Comparison of ENCODE assay signal across 12 cellular contexts in genomic region chr10:99548041-99548530, GRCh38. TPM values are rescaled to one million over a fixed set of nuclear protein-coding genes. Genes with fewer than 3 reads are reported as not detected.
DNase-seq lines count a peak whose midpoint lies in the region; ATAC-seq and TF ChIP-seq lines count a peak whose summit lies in the region.
"Had no signal": no experiment of that assay in that cellular context is flagged by ENCODE, and none has a peak within 500 bp of the region (broad histone marks: within the 10 kb centered on the region; RNA-seq: fewer than 3 reads in every experiment).

No MANE protein-coding gene starts in this region.

- H3K9me3 Mint-ChIP-seq in activated CD8-positive, alpha-beta T cell treated with anti-CD3 and anti-CD28 coated beads for 36 hours = no peaks in the 10 kb centered on the region
- no peaks in the 10 kb centered on the region for H3K9me3 Mint-ChIP-seq in activated CD8-positive, alpha-beta T cell treated with anti-CD3 and anti-CD28 coated beads, Interleukin-2, amount 10 ng/mL, durations not matched to agents 7 days and 5 days (ENCODE audit: insufficient read depth)
- H3K9me3 Mint-ChIP-seq in stimulated activated memory B cell treated with anti-CD40 and anti-IgM and Interleukin-4, amounts not matched to agents 10 μg/mL and 1 μg/mL and 100 μg/mL, for 72 hours = no peaks in the 10 kb centered on the region
- H3K9me3 Mint-ChIP-seq: activated naive CD4-positive, alpha-beta T cell treated with anti-CD3 and anti-CD28 coated beads, Interleukin-2, amount 50 U/mL, for 24 hours; IgD-negative memory B cell; stimulated activated naive CD8-positive, alpha-beta T cell treated with anti-CD3 and anti-CD28 coated beads, Interleukin-15, Interleukin-2, amounts not matched to agents 100 ng/mL and 50 ng/mL, for 24 hours had no signal

- CTCF ChIA-PET in activated CD8-positive, alpha-beta T cell treated with anti-CD3 and anti-CD28 coated beads for 36 hours (lab: Charles Lee) = interaction anchor here (0.7 to 4.3 kb wide), 6 partner anchors 11 to 155 kb away, joined by 3 to 28 read pairs (median 4); no protein-coding TSS in a partner anchor
- CTCF ChIA-PET in activated CD8-positive, alpha-beta T cell treated with anti-CD3 and anti-CD28 coated beads, Interleukin-2, amount 10 ng/mL, durations not matched to agents 7 days and 5 days (lab: Charles Lee) = interaction anchor here (0.9 to 1.6 kb wide), 3 partner anchors 11 to 112 kb away, joined by 3 to 8 read pairs (median 4); no protein-coding TSS in a partner anchor

- intact Hi-C loops in activated CD8-positive, alpha-beta T cell treated with anti-CD3 and anti-CD28 coated beads for 36 hours (cut with micrococcal nuclease) = no loop called here
- intact Hi-C loops in posterior vena cava (cut with DNase I) = no loop called here
- intact Hi-C loops in posterior cingulate gyrus (cut with DNase I) = no loop called here

- H3K4me3 Mint-ChIP-seq in activated CD8-positive, alpha-beta T cell treated with anti-CD3 and anti-CD28 coated beads for 36 hours = no peak overlapping the region
- H3K4me3 Mint-ChIP-seq in activated CD8-positive, alpha-beta T cell treated with anti-CD3 and anti-CD28 coated beads, Interleukin-2, amount 10 ng/mL, durations not matched to agents 7 days and 5 days = no peak overlapping the region
- H3K4me3 Mint-ChIP-seq in stimulated activated memory B cell treated with anti-CD40 and anti-IgM and Interleukin-4, amounts not matched to agents 10 μg/mL and 1 μg/mL and 100 μg/mL, for 72 hours = no peak overlapping the region
- H3K4me3 Mint-ChIP-seq: activated naive CD4-positive, alpha-beta T cell treated with anti-CD3 and anti-CD28 coated beads, Interleukin-2, amount 50 U/mL, for 24 hours; IgD-negative memory B cell; stimulated activated naive CD8-positive, alpha-beta T cell treated with anti-CD3 and anti-CD28 coated beads, Interleukin-15, Interleukin-2, amounts not matched to agents 100 ng/mL and 50 ng/mL, for 24 hours had no signal

- TF ChIP-seq CTCF in activated CD8-positive, alpha-beta T cell treated with anti-CD3 and anti-CD28 coated beads for 36 hours (IDR thresholded peaks at IDR 0.05) = peak; percentile 21
- peak; percentile 31; the same call in 1 of the 2 replicates for TF ChIP-seq CTCF in LNCAP (IDR thresholded peaks at IDR 0.05)

- POLR2A ChIA-PET in activated CD8-positive, alpha-beta T cell treated with anti-CD3 and anti-CD28 coated beads for 36 hours (lab: Charles Lee) = no interaction called here
- POLR2A ChIA-PET in activated CD8-positive, alpha-beta T cell treated with anti-CD3 and anti-CD28 coated beads, Interleukin-2, amount 10 ng/mL, durations not matched to agents 7 days and 5 days (lab: Charles Lee) = no interaction called here

- peak; percentile 65 for ATAC-seq in activated CD8-positive, alpha-beta T cell treated with anti-CD3 and anti-CD28 coated beads for 36 hours
- ATAC-seq in activated CD8-positive, alpha-beta T cell treated with anti-CD3 and anti-CD28 coated beads, Interleukin-2, amount 10 ng/mL, durations not matched to agents 7 days and 5 days = no peak
- peak; percentile 70 for ATAC-seq in stimulated activated memory B cell treated with anti-CD40 and anti-IgM and Interleukin-4, amounts not matched to agents 10 μg/mL and 1 μg/mL and 100 μg/mL, for 72 hours

- peaks cover 47% of the 10 kb centered on the region for H3K27me3 Mint-ChIP-seq in activated CD8-positive, alpha-beta T cell treated with anti-CD3 and anti-CD28 coated beads for 36 hours
- H3K27me3 Mint-ChIP-seq in activated CD8-positive, alpha-beta T cell treated with anti-CD3 and anti-CD28 coated beads, Interleukin-2, amount 10 ng/mL, durations not matched to agents 7 days and 5 days (ENCODE audit: low read depth) = peaks cover 72% of the 10 kb centered on the region
- H3K27me3 Mint-ChIP-seq in stimulated activated memory B cell treated with anti-CD40 and anti-IgM and Interleukin-4, amounts not matched to agents 10 μg/mL and 1 μg/mL and 100 μg/mL, for 72 hours = peaks cover 60% of the 10 kb centered on the region

- peak; percentile 41 for DNase-seq in activated CD8-positive, alpha-beta T cell treated with anti-CD3 and anti-CD28 coated beads for 36 hours
- DNase-seq in activated CD8-positive, alpha-beta T cell treated with anti-CD3 and anti-CD28 coated beads, Interleukin-2, amount 10 ng/mL, durations not matched to agents 7 days and 5 days = no peak
- DNase-seq in dermis microvascular lymphatic vessel endothelial cell (ENCODE audit: low read depth in 2 of 2) = peak; percentile 7 to 56
- no peak for DNase-seq in midbrain (lab: John Stamatoyannopoulos, UW)
- no peak for DNase-seq in posterior vena cava (ENCODE audit: low spot score)
- DNase-seq in posterior cingulate gyrus = no peak
- DNase-seq: GF-D8 had no signal

- H3K27ac Mint-ChIP-seq in activated CD8-positive, alpha-beta T cell treated with anti-CD3 and anti-CD28 coated beads for 36 hours = no peak overlapping the region
- H3K27ac Mint-ChIP-seq in activated CD8-positive, alpha-beta T cell treated with anti-CD3 and anti-CD28 coated beads, Interleukin-2, amount 10 ng/mL, durations not matched to agents 7 days and 5 days = no peak overlapping the region
- no peak overlapping the region for H3K27ac Mint-ChIP-seq in stimulated activated memory B cell treated with anti-CD40 and anti-IgM and Interleukin-4, amounts not matched to agents 10 μg/mL and 1 μg/mL and 100 μg/mL, for 72 hours
- H3K27ac Mint-ChIP-seq: activated naive CD4-positive, alpha-beta T cell treated with anti-CD3 and anti-CD28 coated beads, Interleukin-2, amount 50 U/mL, for 24 hours; IgD-negative memory B cell; stimulated activated naive CD8-positive, alpha-beta T cell treated with anti-CD3 and anti-CD28 coated beads, Interleukin-15, Interleukin-2, amounts not matched to agents 100 ng/mL and 50 ng/mL, for 24 hours had no signal

- H3K36me3 Mint-ChIP-seq in activated CD8-positive, alpha-beta T cell treated with anti-CD3 and anti-CD28 coated beads for 36 hours (ENCODE audit: low read depth) = no peaks in the 10 kb centered on the region
- H3K36me3 Mint-ChIP-seq in activated CD8-positive, alpha-beta T cell treated with anti-CD3 and anti-CD28 coated beads, Interleukin-2, amount 10 ng/mL, durations not matched to agents 7 days and 5 days (ENCODE audit: low read depth) = no peaks in the 10 kb centered on the region
- no peaks in the 10 kb centered on the region for H3K36me3 Mint-ChIP-seq in stimulated activated memory B cell treated with anti-CD40 and anti-IgM and Interleukin-4, amounts not matched to agents 10 μg/mL and 1 μg/mL and 100 μg/mL, for 72 hours
- H3K36me3 Mint-ChIP-seq: activated naive CD4-positive, alpha-beta T cell treated with anti-CD3 and anti-CD28 coated beads, Interleukin-2, amount 50 U/mL, for 24 hours; IgD-negative memory B cell had no signal

- no peaks in the 10 kb centered on the region for H3K4me1 Mint-ChIP-seq in activated CD8-positive, alpha-beta T cell treated with anti-CD3 and anti-CD28 coated beads for 36 hours (ENCODE audit: low read depth)
- H3K4me1 Mint-ChIP-seq in activated CD8-positive, alpha-beta T cell treated with anti-CD3 and anti-CD28 coated beads, Interleukin-2, amount 10 ng/mL, durations not matched to agents 7 days and 5 days (ENCODE audit: low read depth) = no peaks in the 10 kb centered on the region
- no peaks in the 10 kb centered on the region for H3K4me1 Mint-ChIP-seq in stimulated activated memory B cell treated with anti-CD40 and anti-IgM and Interleukin-4, amounts not matched to agents 10 μg/mL and 1 μg/mL and 100 μg/mL, for 72 hours
- H3K4me1 Mint-ChIP-seq: activated naive CD4-positive, alpha-beta T cell treated with anti-CD3 and anti-CD28 coated beads, Interleukin-2, amount 50 U/mL, for 24 hours; IgD-negative memory B cell had no signal

RNA-seq across cellular contexts. Expression of gene NKX2-3, which starts 15.3 kb away (rescaled TPM):
- not detected for total RNA-seq in activated CD8-positive, alpha-beta T cell treated with anti-CD3 and anti-CD28 coated beads for 36 hours
- not detected for total RNA-seq in activated CD8-positive, alpha-beta T cell treated with anti-CD3 and anti-CD28 coated beads, Interleukin-2, amount 10 ng/mL, durations not matched to agents 7 days and 5 days
- total RNA-seq in dermis microvascular lymphatic vessel endothelial cell = not detected in 2 replicates
- not detected for total RNA-seq in posterior vena cava

Comparison
In these comparisons a context has a peak if more than half of its experiments do, and no peak if none do; other contexts are left out.
1. DNase-seq: peak in activated CD8-positive, alpha-beta T cell treated with anti-CD3 and anti-CD28 coated beads for 36 hours (single experiment) and dermis microvascular lymphatic vessel endothelial cell (2 of 2); none in activated CD8-positive, alpha-beta T cell treated with anti-CD3 and anti-CD28 coated beads, Interleukin-2, amount 10 ng/mL, durations not matched to agents 7 days and 5 days (single experiment), midbrain (single experiment), posterior vena cava (single experiment) and posterior cingulate gyrus (0 of 10).